8 cellular contexts compared by ENCODE assay signal in genomic region chr7:104207731-104208420, GRCh38. TPM values are rescaled to one million over a fixed set of nuclear protein-coding genes. Genes with fewer than 3 reads are reported as not detected.
A peak's percentile ranks its signal among the peaks of the same experiment; 100 is the strongest.
DNase-seq lines count a peak whose midpoint lies in the region; ATAC-seq and TF ChIP-seq lines count a peak whose summit lies in the region.

TSS of gene ORC5 (minus strand) at chr7:104208013. CDS start at chr7:104207904, 109 bp downstream.

- CTCF ChIA-PET in activated CD4-positive, alpha-beta memory T cell treated with anti-CD3 and anti-CD28 coated beads for 36 hours (lab: Charles Lee) = interaction anchor here (1.0 to 2.6 kb wide), 3 partner anchors 24 to 640 kb away, joined by 3 to 10 read pairs (median 3); no protein-coding TSS in a partner anchor

- H3K36me3 ChIP-seq in ectodermal cell (ENCODE audit: control insufficient read depth, insufficient read depth, low read length) (peaks cover 12% of the 10 kb centered on the region), lung (ENCODE audit: control insufficient read depth in 2 of 2, insufficient read depth in 2 of 2, low read length in 2 of 2) (peaks cover 0 to 5% of the 10 kb centered on the region in 2 donors)

- intact Hi-C loops in activated CD4-positive, alpha-beta memory T cell treated with anti-CD3 and anti-CD28 coated beads for 36 hours (cut with micrococcal nuclease) = loop anchor here (5.0 kb wide), 1 partner anchor 71 kb away; no protein-coding TSS in a partner anchor

- peaks cover 15% of the 10 kb centered on the region for H3K36me3 Mint-ChIP-seq in activated CD4-positive, alpha-beta memory T cell treated with anti-CD3 and anti-CD28 coated beads for 36 hours

- H3K27ac Mint-ChIP-seq in activated CD4-positive, alpha-beta memory T cell treated with anti-CD3 and anti-CD28 coated beads for 36 hours = peak within 1 kb of the TSS; percentile 92

- no peaks in the 10 kb centered on the region for H3K9me3 ChIP-seq in ectodermal cell (ENCODE audit: control insufficient read depth, low read length)
- H3K9me3 ChIP-seq in lung (ENCODE audit: control insufficient read depth in 2 of 2, insufficient read depth in 1 of 2, low read length in 1 of 2) = peaks cover 0 to 3% of the 10 kb centered on the region in 2 donors

- H3K4me1 Mint-ChIP-seq in activated CD4-positive, alpha-beta memory T cell treated with anti-CD3 and anti-CD28 coated beads for 36 hours (ENCODE audit: low read depth) = peaks cover 38% of the 10 kb centered on the region

- no peaks in the 10 kb centered on the region for H3K4me1 ChIP-seq in ectodermal cell (ENCODE audit: control insufficient read depth, insufficient read depth, low read length)
- peaks cover 2 to 6% of the 10 kb centered on the region in 2 donors for H3K4me1 ChIP-seq in lung (ENCODE audit: control insufficient read depth in 2 of 2, insufficient read depth in 2 of 2, low read length in 2 of 2)

- H3K27me3 ChIP-seq in ectodermal cell (ENCODE audit: control insufficient read depth, insufficient read depth, low read length, poor library complexity, severe bottlenecking) (no peaks in the 10 kb centered on the region), lung (ENCODE audit: control insufficient read depth, insufficient read depth) (no peaks in the 10 kb centered on the region)

- peak within 1 kb of the TSS; percentile 85 for H3K4me3 ChIP-seq in ectodermal cell (ENCODE audit: insufficient read depth, low read depth, low read length)
- H3K4me3 ChIP-seq in lung = peak within 1 kb of the TSS; percentile 86

- peak within 1 kb of the TSS; percentile 96 for H3K4me3 Mint-ChIP-seq in activated CD4-positive, alpha-beta memory T cell treated with anti-CD3 and anti-CD28 coated beads for 36 hours

- no peaks in the 10 kb centered on the region for H3K9me3 Mint-ChIP-seq in activated CD4-positive, alpha-beta memory T cell treated with anti-CD3 and anti-CD28 coated beads for 36 hours

- H3K27ac ChIP-seq in ectodermal cell (ENCODE audit: insufficient read depth, low read depth, low read length, poor library complexity, severe bottlenecking) (peak within 1 kb of the TSS; percentile 44), lung (ENCODE audit: low read depth in 1 of 2, low read length in 1 of 2) (peak within 1 kb of the TSS; percentile 81 to 86)

- DNase-seq in C1 segment of cervical spinal cord (lab: John Stamatoyannopoulos, UW) (peak; percentile 14 to 75 (median 54)), NCI-H748 treated with DMSO at 0.1 percent for 48 hours (lab: John Stamatoyannopoulos, UW) (peak; percentile 58), lung (ENCODE audit: low spot score) (peak; percentile 78)
- DNase-seq in activated CD4-positive, alpha-beta memory T cell treated with anti-CD3 and anti-CD28 coated beads for 36 hours = peak; percentile 86
- DNase-seq in stimulated activated CD4-positive, alpha-beta T cell treated with anti-CD3 and anti-CD28 coated beads, TNF-alpha, amount 100 ng/mL, for 4 hours (ENCODE audit: low read depth in 3 of 3) = peak; percentile 48 to 63 (median 58)

- TF ChIP-seq CTCF in lung (IDR thresholded peaks at IDR 0.05; ENCODE audit: control extremely low read depth, extremely low read depth) = no peak

- peaks cover 16% of the 10 kb centered on the region for H3K27me3 Mint-ChIP-seq in activated CD4-positive, alpha-beta memory T cell treated with anti-CD3 and anti-CD28 coated beads for 36 hours

- ATAC-seq in GM19324 (IDR thresholded peaks at IDR 0.05; ENCODE audit: low FRiP score, unreplicated experiment) (peak; percentile 100), HG03460 (IDR thresholded peaks at IDR 0.05; ENCODE audit: unreplicated experiment) (peak; percentile 100), lung (ENCODE audit: insufficient read depth, low FRiP score) (peak; percentile 100)

- POLR2A ChIA-PET in activated CD4-positive, alpha-beta memory T cell treated with anti-CD3 and anti-CD28 coated beads for 36 hours (lab: Charles Lee) = no interaction called here

- WGBS in ectodermal cell, 2 experiments = 2% methylated on average over 47 of the region's 47 CpGs
- WGBS in lung, 2 donors = 0% methylated on average over 47 of the region's 47 CpGs

RNA-seq across cellular contexts. Expression of gene ORC5, which starts in this region (rescaled TPM):
- 10 to 100 TPM; 18.2 to 19.4 TPM for total RNA-seq in activated CD4-positive, alpha-beta memory T cell treated with anti-CD3 and anti-CD28 coated beads for 36 hours
- polyA plus RNA-seq in ectodermal cell (2013, experiment 1 of 4) = 27.7 TPM
- polyA plus RNA-seq in ectodermal cell (2013, experiment 2 of 4) = 31.1 TPM
- polyA plus RNA-seq in ectodermal cell (2013, experiment 3 of 4) = 22.8 TPM
- polyA plus RNA-seq in ectodermal cell (2013, experiment 4 of 4) = 23.1 TPM
- total RNA-seq in lung = 10 to 100 TPM; 18.3 to 53.6 TPM
- 1 to 10 TPM; 6.5 to 9.5 TPM for polyA plus RNA-seq in lung

Comparison
In these comparisons a context has a peak if more than half of its experiments do, and no peak if none do; other contexts are left out.
1. Peak in every context shown above with its lines: DNase-seq, ATAC-seq, H3K4me3 ChIP-seq and H3K27ac ChIP-seq.